28 cellular contexts compared by ENCODE assay signal in the genomic region with DNA sequence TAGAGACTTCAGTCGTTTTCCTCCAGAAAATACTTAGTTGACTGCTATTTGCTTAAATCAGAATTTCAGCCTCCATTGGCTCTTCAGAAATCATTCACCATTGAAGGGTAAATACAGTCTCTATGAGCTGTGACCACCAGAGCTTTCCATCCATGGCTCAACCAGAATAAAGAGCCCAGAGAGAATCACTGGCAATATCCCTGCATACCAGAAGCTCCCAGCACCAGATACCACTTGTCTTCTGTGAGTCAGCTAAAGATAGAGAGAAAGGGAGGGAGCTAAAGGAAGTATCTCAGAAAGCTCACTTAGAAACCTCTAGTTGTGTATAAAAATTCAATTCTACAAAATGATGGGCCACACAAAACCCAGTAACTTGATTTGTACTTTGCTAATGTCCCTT.
DNase-seq lines count a peak whose midpoint lies in the region; ATAC-seq and TF ChIP-seq lines count a peak whose summit lies in the region.
"Had no signal": no experiment of that assay in that cellular context is flagged by ENCODE, and none has a peak within 500 bp of the region (broad histone marks: within the 10 kb centered on the region; RNA-seq: fewer than 3 reads in every experiment).

No MANE protein-coding gene starts in this region.

- H3F3A ChIP-seq in MM.1S (ENCODE audit: insufficient read depth, low read length): no peaks in the 10 kb centered on the region

- H2BK12ac ChIP-seq in neuronal stem cell (ENCODE audit: low read length): no peak overlapping the region

- H3K27ac ChIP-seq in neuronal stem cell (replicated peaks; ENCODE audit: low read length) (no peak overlapping the region), ascending aorta (no peak overlapping the region), MM.1S (ENCODE audit: low read length) (no peak overlapping the region)
- H3K27ac ChIP-seq: hepatocyte, pancreas, sigmoid colon had no signal

- H2BK120ac ChIP-seq in neuronal stem cell (ENCODE audit: low read depth, low read length): no peak overlapping the region

- no peak overlapping the region for H3K4ac ChIP-seq in neuronal stem cell (ENCODE audit: low read length)

- POLR2A ChIA-PET in activated CD4-positive, alpha-beta memory T cell treated with anti-CD3 and anti-CD28 coated beads, Interleukin-2, amount 10 ng/mL, durations not matched to agents 7 days and 5 days (lab: Charles Lee): no interaction called here

- no peak overlapping the region for H3K27ac Mint-ChIP-seq in activated CD4-positive, alpha-beta memory T cell treated with anti-CD3 and anti-CD28 coated beads, Interleukin-2, amount 10 ng/mL, durations not matched to agents 7 days and 5 days
- H3K27ac Mint-ChIP-seq: activated naive CD4-positive, alpha-beta T cell treated with anti-CD3 and anti-CD28 coated beads for 36 hours; activated T-cell treated with anti-CD3 and anti-CD28 coated beads, Interleukin-2, amount 50 U/mL, for 24 hours; CD4-positive, CD25-positive, alpha-beta regulatory T cell; H9; stimulated activated memory B cell treated with anti-CD40 and anti-IgM and Interleukin-4, amounts not matched to agents 10 μg/mL and 1 μg/mL and 100 μg/mL, for 72 hours had no signal

- no peak overlapping the region for H4K8ac ChIP-seq in neuronal stem cell (ENCODE audit: low read depth, low read length)

- H3K4me1 Mint-ChIP-seq in activated CD4-positive, alpha-beta memory T cell treated with anti-CD3 and anti-CD28 coated beads, Interleukin-2, amount 10 ng/mL, durations not matched to agents 7 days and 5 days: no peaks in the 10 kb centered on the region
- H3K4me1 Mint-ChIP-seq: CD4-positive, CD25-positive, alpha-beta regulatory T cell; naive B cell; stimulated activated memory B cell treated with anti-CD40 and anti-IgM and Interleukin-4, amounts not matched to agents 10 μg/mL and 1 μg/mL and 100 μg/mL, for 72 hours had no signal

- H2BK15ac ChIP-seq in neuronal stem cell (ENCODE audit: low read length): no peak overlapping the region

- H2AK5ac ChIP-seq in neuronal stem cell (ENCODE audit: low read depth, low read length): no peak overlapping the region

- no CpG with 5 or more reads among the region's 1 CpG for WGBS in neuronal stem cell (ENCODE audit: extremely low coverage in 2 of 2, insufficient read length in 2 of 2, insufficient replicate concordance in 1 of 2), 2 donors

- no peaks in the 10 kb centered on the region for H3K36me3 Mint-ChIP-seq in activated CD4-positive, alpha-beta memory T cell treated with anti-CD3 and anti-CD28 coated beads, Interleukin-2, amount 10 ng/mL, durations not matched to agents 7 days and 5 days (ENCODE audit: low read depth)
- H3K36me3 Mint-ChIP-seq: CD4-positive, CD25-positive, alpha-beta regulatory T cell; naive B cell; stimulated activated memory B cell treated with anti-CD40 and anti-IgM and Interleukin-4, amounts not matched to agents 10 μg/mL and 1 μg/mL and 100 μg/mL, for 72 hours had no signal

- H2AFZ ChIP-seq in neuronal stem cell (ENCODE audit: low read length) (peak overlapping the region; percentile 30), MM.1S (ENCODE audit: low read length) (no peak overlapping the region)
- H2AFZ ChIP-seq: hepatocyte had no signal

- H3K79me2 ChIP-seq in MM.1S (ENCODE audit: low read length): no peaks in the 10 kb centered on the region
- H3K79me2 ChIP-seq: hepatocyte had no signal

- no peaks in the 10 kb centered on the region for H3K27me3 Mint-ChIP-seq in activated CD4-positive, alpha-beta memory T cell treated with anti-CD3 and anti-CD28 coated beads, Interleukin-2, amount 10 ng/mL, durations not matched to agents 7 days and 5 days
- H3K27me3 Mint-ChIP-seq: naive B cell had no signal

- DNase-seq in DMS53 (lab: John Stamatoyannopoulos, UW): peak; percentile 70
- DNase-seq in NCI-H226: peak; percentile 57
- DNase-seq in fibroblast of peridontal ligament (ENCODE audit: extremely low read depth): peak; percentile 18
- no peak for DNase-seq in neuronal stem cell (ENCODE audit: low spot score)
- DNase-seq in ascending aorta (ENCODE audit: low spot score in 2 of 2): no peak
- DNase-seq in activated CD4-positive, alpha-beta memory T cell treated with anti-CD3 and anti-CD28 coated beads, Interleukin-2, amount 10 ng/mL, durations not matched to agents 7 days and 5 days: no peak
- DNase-seq in MM.1S: no peak
- DNase-seq: ACHN; activated naive CD4-positive, alpha-beta T cell treated with anti-CD3 and anti-CD28 coated beads for 36 hours; activated T-cell treated with anti-CD3 and anti-CD28 coated beads, Interleukin-2, amount 50 U/mL, for 24 hours; CD4-positive, CD25-positive, alpha-beta regulatory T cell; cortex of kidney; DMS 273 treated with DMSO at 0.1 percent for 48 hours; H9; Kasumi-1; mammary epithelial cell; naive B cell; NCI-H1105 treated with DMSO at 0.1 percent for 48 hours; NCI-H510A; pancreas; RPMI8226; sigmoid colon; stimulated activated CD4-positive, alpha-beta T cell treated with anti-CD3 and anti-CD28 coated beads, Interleukin-1b, Interleukin-23, amount 100 ng/mL, for 48 hours; T1000 had no signal

- H3K14ac ChIP-seq in neuronal stem cell (ENCODE audit: low read length): no peak overlapping the region

- H3K18ac ChIP-seq in neuronal stem cell (ENCODE audit: low read length): no peak overlapping the region

- no peaks in the 10 kb centered on the region for H4K20me1 ChIP-seq in MM.1S (ENCODE audit: insufficient read depth, low read length)

- H3K27me3 ChIP-seq in neuronal stem cell (ENCODE audit: control insufficient read depth in 3 of 3, insufficient read depth in 3 of 3, low read depth in 1 of 3, low read length in 3 of 3): no peaks in the 10 kb centered on the region
- no peaks in the 10 kb centered on the region for H3K27me3 ChIP-seq in ascending aorta
- H3K27me3 ChIP-seq in MM.1S (replicated peaks; ENCODE audit: insufficient read depth, low read length): no peaks in the 10 kb centered on the region
- H3K27me3 ChIP-seq: hepatocyte, pancreas, sigmoid colon had no signal

- H3K4me3 Mint-ChIP-seq in activated CD4-positive, alpha-beta memory T cell treated with anti-CD3 and anti-CD28 coated beads, Interleukin-2, amount 10 ng/mL, durations not matched to agents 7 days and 5 days: no peak overlapping the region
- H3K4me3 Mint-ChIP-seq: activated naive CD4-positive, alpha-beta T cell treated with anti-CD3 and anti-CD28 coated beads for 36 hours; activated T-cell treated with anti-CD3 and anti-CD28 coated beads, Interleukin-2, amount 50 U/mL, for 24 hours; CD4-positive, CD25-positive, alpha-beta regulatory T cell; H9; naive B cell; stimulated activated memory B cell treated with anti-CD40 and anti-IgM and Interleukin-4, amounts not matched to agents 10 μg/mL and 1 μg/mL and 100 μg/mL, for 72 hours had no signal

- CTCF ChIA-PET in activated CD4-positive, alpha-beta memory T cell treated with anti-CD3 and anti-CD28 coated beads, Interleukin-2, amount 10 ng/mL, durations not matched to agents 7 days and 5 days (lab: Charles Lee): no interaction called here

- H3K9me3 ChIP-seq in neuronal stem cell (replicated peaks in 1 of 2; ENCODE audit: control insufficient read depth in 2 of 2, insufficient read depth in 1 of 2, low read depth in 1 of 2, low read length in 2 of 2) (no peaks in the 10 kb centered on the region), ascending aorta (no peaks in the 10 kb centered on the region), MM.1S (replicated peaks; ENCODE audit: insufficient read depth, low read length) (no peaks in the 10 kb centered on the region)
- H3K9me3 ChIP-seq: pancreas, sigmoid colon had no signal

- no peak for ATAC-seq in HG03095 (IDR thresholded peaks at IDR 0.05; ENCODE audit: unreplicated experiment)
- ATAC-seq: activated CD4-positive, CD25-positive, alpha-beta regulatory T cell treated with anti-CD3 and anti-CD28 coated beads, Interleukin-2, amount 50 U/mL, for 24 hours; pancreas; stimulated activated memory B cell treated with anti-CD40 and anti-IgM and Interleukin-4, amounts not matched to agents 10 μg/mL and 1 μg/mL and 100 μg/mL, for 72 hours had no signal

- H3K36me3 ChIP-seq in neuronal stem cell (replicated peaks in 1 of 2; ENCODE audit: control insufficient read depth in 2 of 2, insufficient read depth in 2 of 2, low read length in 2 of 2) (no peaks in the 10 kb centered on the region), ascending aorta (no peaks in the 10 kb centered on the region), MM.1S (replicated peaks; ENCODE audit: insufficient read depth, low read length) (no peaks in the 10 kb centered on the region)
- H3K36me3 ChIP-seq: pancreas, sigmoid colon had no signal

- H3K4me1 ChIP-seq in neuronal stem cell (ENCODE audit: control insufficient read depth in 2 of 2, insufficient read depth in 1 of 2, low read depth in 1 of 2, low read length in 2 of 2) (peaks cover 0 to 3% of the 10 kb centered on the region in 2 donors), ascending aorta (no peaks in the 10 kb centered on the region), MM.1S (ENCODE audit: low read length) (no peaks in the 10 kb centered on the region)
- H3K4me1 ChIP-seq: pancreas, sigmoid colon had no signal

- no peaks in the 10 kb centered on the region for H3K79me1 ChIP-seq in neuronal stem cell (ENCODE audit: low read depth, low read length)

- H3K4me2 ChIP-seq in neuronal stem cell (ENCODE audit: insufficient read depth, low read length, poor library complexity, severe bottlenecking) (no peak overlapping the region), MM.1S (ENCODE audit: low read depth, low read length) (no peak overlapping the region)
- H3K4me2 ChIP-seq: hepatocyte had no signal

- H3K9me2 ChIP-seq in MM.1S (replicated peaks; ENCODE audit: insufficient read depth, low read length): no peaks in the 10 kb centered on the region

- no peak overlapping the region for H2BK5ac ChIP-seq in neuronal stem cell (ENCODE audit: low read length)

- H3K4me3 ChIP-seq in neuronal stem cell (ENCODE audit: low read length in 2 of 2) (no peak overlapping the region), ascending aorta (no peak overlapping the region), MM.1S (ENCODE audit: low read length) (no peak overlapping the region)
- H3K4me3 ChIP-seq: hepatocyte, pancreas, sigmoid colon had no signal

- H3K23ac ChIP-seq in neuronal stem cell (ENCODE audit: low read depth, low read length, poor library complexity): no peak overlapping the region

- TF ChIP-seq CTCF in ascending aorta (IDR thresholded peaks at IDR 0.05): no peak
- no peak for TF ChIP-seq CTCF in MM.1S (IDR thresholded peaks at IDR 0.05; ENCODE audit: low read length)

- intact Hi-C loops in ascending aorta (cut with DNase I): no loop called here

- H3K9me3 Mint-ChIP-seq in activated CD4-positive, alpha-beta memory T cell treated with anti-CD3 and anti-CD28 coated beads, Interleukin-2, amount 10 ng/mL, durations not matched to agents 7 days and 5 days: no peaks in the 10 kb centered on the region
- H3K9me3 Mint-ChIP-seq: activated naive CD4-positive, alpha-beta T cell treated with anti-CD3 and anti-CD28 coated beads for 36 hours; activated T-cell treated with anti-CD3 and anti-CD28 coated beads, Interleukin-2, amount 50 U/mL, for 24 hours; H9; naive B cell; stimulated activated memory B cell treated with anti-CD40 and anti-IgM and Interleukin-4, amounts not matched to agents 10 μg/mL and 1 μg/mL and 100 μg/mL, for 72 hours had no signal

- no peak overlapping the region for H4K91ac ChIP-seq in neuronal stem cell (ENCODE audit: low read depth, low read length, poor library complexity)

- H3K9ac ChIP-seq in neuronal stem cell (ENCODE audit: low read depth, low read length, poor library complexity) (no peak overlapping the region), MM.1S (ENCODE audit: low read length) (no peak overlapping the region)

Comparison
In these comparisons a context has a peak if more than half of its experiments do, and no peak if none do; other contexts are left out.
1. DNase-seq: peak in DMS53 (single experiment), NCI-H226 (single experiment) and fibroblast of peridontal ligament (single experiment); none in neuronal stem cell (single experiment), ascending aorta (0 of 2), activated CD4-positive, alpha-beta memory T cell treated with anti-CD3 and anti-CD28 coated beads, Interleukin-2, amount 10 ng/mL, durations not matched to agents 7 days and 5 days (single experiment) and MM.1S (single experiment).